ENCODE assay signal across 8 cellular contexts in the genomic region with DNA sequence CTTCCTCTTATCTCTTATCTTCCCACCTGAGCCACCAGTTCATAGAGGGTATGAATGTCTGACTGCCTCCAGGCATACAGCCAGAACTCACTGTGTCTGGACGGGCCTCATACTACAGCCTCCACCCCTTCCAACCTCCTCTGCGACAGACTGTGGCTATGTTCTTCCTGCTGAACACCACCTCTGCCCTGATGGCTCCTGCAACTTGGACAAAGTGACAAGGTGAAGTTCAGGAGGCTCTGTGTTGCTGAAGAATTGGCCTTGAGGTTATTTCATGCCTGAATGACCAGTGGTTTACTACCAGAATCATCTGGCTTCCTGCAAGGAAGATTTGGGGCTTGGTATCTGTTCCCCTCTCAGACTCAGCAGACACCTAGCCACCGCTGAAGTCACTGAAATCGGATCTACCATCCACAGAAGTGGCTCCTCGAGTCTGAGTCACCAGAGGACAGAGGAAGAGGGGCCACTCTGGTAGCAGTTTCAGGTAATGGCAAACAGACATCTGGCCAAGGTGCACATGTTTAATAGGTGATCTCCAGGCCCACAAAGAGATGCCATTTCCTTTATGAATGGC. TPM values are rescaled to one million over a fixed set of nuclear protein-coding genes. Genes with fewer than 3 reads are reported as not detected.
DNase-seq lines count a peak whose midpoint lies in the region; ATAC-seq and TF ChIP-seq lines count a peak whose summit lies in the region.

No MANE protein-coding gene starts in this region.

- no TSS peak for BruUV-seq in OCI-LY7 (replicated peaks; lab: Mats Ljungman, UMichigan)

- H3K4me3 Mint-ChIP-seq in natural killer cell: no peak overlapping the region

- no peaks in the 10 kb centered on the region for H3K27me3 Mint-ChIP-seq in natural killer cell (ENCODE audit: low read depth in 2 of 2)

- no peaks in the 10 kb centered on the region for H3K27me3 ChIP-seq in WERI-Rb-1 (ENCODE audit: insufficient read depth, low read depth, severe bottlenecking)

- no peaks in the 10 kb centered on the region for H3K36me3 Mint-ChIP-seq in natural killer cell

- H3K4me2 ChIP-seq in OCI-LY7 (ENCODE audit: low read length): peak overlapping the region; percentile 49

- H3K4me3 ChIP-seq in OCI-LY7 (ENCODE audit: low read depth, low read length, poor library complexity, severe bottlenecking) (no peak overlapping the region), WERI-Rb-1 (ENCODE audit: low read depth, low read length) (no peak overlapping the region)

- ATAC-seq in GM18858 (IDR thresholded peaks at IDR 0.05; ENCODE audit: unreplicated experiment): peak; percentile 58
- ATAC-seq in HG02610 (IDR thresholded peaks at IDR 0.05; ENCODE audit: unreplicated experiment): peak; percentile 68
- ATAC-seq in natural killer cell: peak in 2 of 3 donors; percentile 48 to 57
- ATAC-seq in GM21360 (IDR thresholded peaks at IDR 0.05; ENCODE audit: unreplicated experiment): no peak

- H3K79me2 ChIP-seq in OCI-LY7 (ENCODE audit: insufficient read depth, low read depth, low read length): peaks cover 23% of the 10 kb centered on the region; the same call in 1 of the 2 replicates

- H3K4me1 ChIP-seq in OCI-LY7 (ENCODE audit: insufficient read depth, low read length, poor library complexity, severe bottlenecking): peaks cover 43% of the 10 kb centered on the region

- H4K20me1 ChIP-seq in OCI-LY7 (ENCODE audit: insufficient read depth, low read length): no peaks in the 10 kb centered on the region

- peak overlapping the region; percentile 61 to 88 for H3K27ac Mint-ChIP-seq in natural killer cell

- no peaks in the 10 kb centered on the region for H3K9me3 ChIP-seq in OCI-LY7 (ENCODE audit: low read length)
- H3K9me3 ChIP-seq in WERI-Rb-1 (ENCODE audit: severe bottlenecking): no peaks in the 10 kb centered on the region

- H3K4me1 Mint-ChIP-seq in natural killer cell: peaks cover 38 to 44% of the 10 kb centered on the region in 2 donors

- no peak overlapping the region for H2AFZ ChIP-seq in OCI-LY7 (ENCODE audit: low read length)

- H3K9me3 Mint-ChIP-seq in natural killer cell: no peaks in the 10 kb centered on the region

- CTCF ChIA-PET in OCI-LY7 (lab: Charles Lee; ENCODE audit: unreplicated experiment): no interaction called here

- H3K9me2 ChIP-seq in OCI-LY7 (ENCODE audit: insufficient read depth, low read length): no peaks in the 10 kb centered on the region

- POLR2A ChIA-PET in OCI-LY7 (lab: Charles Lee): interaction anchor here (0.6 to 2.0 kb wide), 5 partner anchors 13 to 1883 kb away, joined by 3 to 21 read pairs (median 5); no protein-coding TSS in a partner anchor

- DNase-seq in OCI-LY7 (ENCODE audit: low spot score): peak; percentile 52
- DNase-seq in natural killer cell: no peak
- no peak for DNase-seq in hypothalamus (lab: John Stamatoyannopoulos, UW)
- DNase-seq in WERI-Rb-1: no peak
- DNase-seq in DMS114 treated with DMSO at 0.1 percent for 48 hours (lab: John Stamatoyannopoulos, UW; ENCODE audit: unreplicated experiment): no peak

- peaks cover 26% of the 10 kb centered on the region for H3K36me3 ChIP-seq in OCI-LY7 (ENCODE audit: insufficient read depth, low read length)
- peaks cover 24% of the 10 kb centered on the region for H3K36me3 ChIP-seq in WERI-Rb-1

- no peak for TF ChIP-seq CTCF in OCI-LY7 (conservative IDR thresholded peaks at IDR 0.05; ENCODE audit: low read length)
- no peak for TF ChIP-seq CTCF in natural killer cell (IDR thresholded peaks at IDR 0.05)
- TF ChIP-seq CTCF in WERI-Rb-1 (IDR thresholded peaks at IDR 0.05; ENCODE audit: low read depth, low read length): no peak

- intact Hi-C loops in OCI-LY7 (cut with micrococcal nuclease; ENCODE audit: unreplicated experiment) (loop anchor here (2.0 kb wide), 1 partner anchor 16 kb away; the partner anchor contains the start of gene SCAMP2), natural killer cell (cut with micrococcal nuclease) (no loop called here)

- peak overlapping the region; percentile 51 for H3K27ac ChIP-seq in OCI-LY7 (ENCODE audit: low read depth, low read length, poor library complexity, severe bottlenecking)
- no peak overlapping the region for H3K27ac ChIP-seq in WERI-Rb-1

RNA-seq across cellular contexts. Expression of gene ULK3, which starts 14.2 kb away (rescaled TPM):
- 22.2 and 31.7 TPM in 2 replicates for total RNA-seq in OCI-LY7 (2014; rRNA removed; shearing (Covaris generic))
- total RNA-seq in OCI-LY7 (2022) (30.2 and 46.4 TPM in 2 replicates), natural killer cell (10 to 100 TPM; 54.8 to 75.1 (median 64.7) TPM)

RNA-seq across cellular contexts. Expression of gene SCAMP2, which starts 16.0 kb away (rescaled TPM):
- 21.3 and 24.6 TPM in 2 replicates for total RNA-seq in OCI-LY7 (2014; rRNA removed; shearing (Covaris generic))
- 50.7 and 55.2 TPM in 2 replicates for total RNA-seq in OCI-LY7 (2022)
- 100 to 1,000 TPM in 1 of 3 donors, 10 to 100 TPM in 2; 78.8 to 101 (median 92.8) TPM for total RNA-seq in natural killer cell

RNA-seq across cellular contexts. Expression of gene CPLX3, which starts 30.7 kb away (rescaled TPM):
- total RNA-seq in OCI-LY7 (2014; rRNA removed; shearing (Covaris generic)): 0.35 and 0.57 TPM in 2 replicates
- total RNA-seq in OCI-LY7 (2022) (1.5 and 2.1 TPM in 2 replicates), natural killer cell (under 1 TPM in 2 of 3 donors, not detected in 1; 0.16 to 0.93 TPM)

RNA-seq across cellular contexts. Expression of gene MPI, which starts 32.7 kb away (rescaled TPM):
- total RNA-seq in OCI-LY7 (2014; rRNA removed; shearing (Covaris generic)): 43.3 and 58.9 TPM in 2 replicates
- total RNA-seq in OCI-LY7 (2022): 51.3 and 67.2 TPM in 2 replicates
- 10 to 100 TPM; 15.7 to 20.4 (median 18.8) TPM for total RNA-seq in natural killer cell

RNA-seq across cellular contexts. Expression of gene LMAN1L, which starts 44.5 kb away (rescaled TPM):
- total RNA-seq in OCI-LY7 (2014; rRNA removed; shearing (Covaris generic)): 0.09 TPM in 1 of 2 replicates, not detected in the other
- total RNA-seq in OCI-LY7 (2022) (0.37 and 0.38 TPM in 2 replicates), natural killer cell (1 to 10 TPM in 1 of 3 donors, under 1 TPM in 2; 0.72 to 1.1 (median 0.94) TPM)
